In the genomic region with DNA sequence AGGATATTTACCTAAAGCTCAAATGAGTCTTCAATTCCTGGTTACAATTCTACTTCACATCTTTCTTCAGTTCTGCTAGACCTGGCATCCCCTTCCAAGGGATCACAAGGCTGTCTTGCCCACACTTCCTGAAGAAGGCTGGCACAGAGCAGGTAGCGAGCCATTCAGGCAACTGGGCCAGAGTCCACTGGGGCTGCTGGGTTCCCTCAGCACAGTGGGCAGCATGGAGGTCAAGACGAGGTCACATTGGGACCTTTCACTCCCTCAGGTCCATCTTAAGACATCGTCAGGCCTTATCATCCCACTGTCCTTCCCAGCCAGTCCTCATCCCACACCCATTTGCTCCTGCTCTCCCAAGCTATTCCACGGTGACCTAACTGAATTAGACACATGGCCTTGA, we compare ENCODE assay signal across 13 cellular contexts.
DNase-seq lines count a peak whose midpoint lies in the region; ATAC-seq, FAIRE-seq and TF ChIP-seq lines count a peak whose summit lies in the region.
"Had no signal": no experiment of that assay in that cellular context is flagged by ENCODE, and none has a peak within 500 bp of the region (broad histone marks: within the 10 kb centered on the region; RNA-seq: fewer than 3 reads in every experiment).

No MANE protein-coding gene starts in this region.

- TF ChIP-seq EP300 in HepG2 (IDR thresholded peaks at IDR 0.05; ENCODE audit: low read depth in 2 of 2, low read length in 2 of 2) (no peak), HepG2 (CRISPR knock-in tag; IDR thresholded peaks at IDR 0.05; ENCODE audit: borderline replicate concordance) (no peak)

- H3K9ac ChIP-seq in HepG2 (ENCODE audit: insufficient read depth, low read depth, low read length): peak overlapping the region; percentile 61; the same call in 1 of the 2 replicates

- in situ Hi-C loops in HepG2 (cut with HindIII; ENCODE audit: extremely low pct_ligation_motif_present, low pct_unique_long_range_greater_than_20kb): no loop called here

- intact Hi-C loops in HepG2 (cut with micrococcal nuclease; ENCODE audit: unreplicated experiment): no loop called here

- H3K27me3 ChIP-seq in HepG2 (ENCODE audit: control insufficient read depth in 1 of 2, insufficient read depth in 2 of 2, low read length in 2 of 2): no peaks in the 10 kb centered on the region

- peaks cover 66% of the 10 kb centered on the region for H3K36me3 Mint-ChIP-seq in activated T-cell treated with anti-CD3 and anti-CD28 coated beads, Interleukin-2, amount 50 U/mL, for 24 hours (ENCODE audit: low read depth)
- H3K36me3 Mint-ChIP-seq in activated naive CD8-positive, alpha-beta T cell treated with anti-CD3 and anti-CD28 coated beads for 36 hours: peaks cover 73% of the 10 kb centered on the region

- POLR2A ChIA-PET in HepG2 (lab: Yijun Ruan, JAX): interaction anchor here (0.8 to 4.3 kb wide), 6 partner anchors 8 to 210 kb away, joined by 3 to 99 read pairs (median 8); a partner anchor contains a TSS

- no peak overlapping the region for H3K4me3 ChIP-seq in HepG2 (replicated peaks in 1 of 3; ENCODE audit: insufficient read depth in 1 of 3, low read depth in 2 of 3, low read length in 3 of 3)

- H2AFZ ChIP-seq in HepG2 (ENCODE audit: low read length): no peak overlapping the region

- no peak for TF ChIP-seq RAD21 in HepG2 (CRISPR knock-in tag; IDR thresholded peaks at IDR 0.05)

- BruUV-seq in HepG2 (replicated peaks; lab: Mats Ljungman, UMichigan): no TSS peak

- H3K4me3 Mint-ChIP-seq in activated T-cell treated with anti-CD3 and anti-CD28 coated beads, Interleukin-2, amount 50 U/mL, for 24 hours: no peak overlapping the region
- H3K4me3 Mint-ChIP-seq in activated naive CD8-positive, alpha-beta T cell treated with anti-CD3 and anti-CD28 coated beads for 36 hours: no peak overlapping the region
- H3K4me3 Mint-ChIP-seq: type B pancreatic cell had no signal

- no peaks in the 10 kb centered on the region for H3K36me3 ChIP-seq in HepG2 (replicated peaks in 1 of 2; ENCODE audit: control insufficient read depth in 1 of 2, insufficient read depth in 2 of 2, low read length in 2 of 2)

- H3K4me2 ChIP-seq in HepG2 (ENCODE audit: low read depth, low read length): no peak overlapping the region

- peaks cover 91% of the 10 kb centered on the region for H3K4me1 ChIP-seq in HepG2 (ENCODE audit: insufficient read depth, low read length)

- no peak for DNase-seq in activated T-cell treated with anti-CD3 and anti-CD28 coated beads, Interleukin-2, amount 50 U/mL, for 24 hours
- DNase-seq in activated T-cell treated with anti-CD3 and anti-CD28 coated beads, Interleukin-2, amount 50 U/mL, for 1 hour: no peak
- DNase-seq in activated naive CD8-positive, alpha-beta T cell treated with anti-CD3 and anti-CD28 coated beads for 36 hours: no peak
- DNase-seq in HepG2 (ENCODE audit: low spot score) (no peak), NOMO-1 (lab: John Stamatoyannopoulos, UW; ENCODE audit: unreplicated experiment in 2 of 2) (no peak), 8988T (no peak)
- DNase-seq: hippocampal formation; NCI-H2029; stimulated activated CD4-positive, alpha-beta T cell treated with anti-CD3 and anti-CD28 coated beads, Interleukin-4, amount 100 ng/mL, for 1 hour had no signal

- CTCF ChIA-PET in HepG2 (lab: Yijun Ruan, JAX; ENCODE audit: low intra/inter-chr PET ratio, low total read pairs): no interaction called here

- H3K4me1 Mint-ChIP-seq in activated T-cell treated with anti-CD3 and anti-CD28 coated beads, Interleukin-2, amount 50 U/mL, for 24 hours (ENCODE audit: low read depth): peaks cover 67% of the 10 kb centered on the region
- H3K4me1 Mint-ChIP-seq in activated naive CD8-positive, alpha-beta T cell treated with anti-CD3 and anti-CD28 coated beads for 36 hours: peaks cover 51% of the 10 kb centered on the region

- no peaks in the 10 kb centered on the region for H3K79me2 ChIP-seq in HepG2 (ENCODE audit: insufficient read depth, low read length)

- WGBS in HepG2 (ENCODE audit: low lambda C conversion rate): 100% methylated on average over 4 of the region's 4 CpGs

- FAIRE-seq in HepG2 (lab: Jason Lieb, UNC): no peak
- FAIRE-seq: colon had no signal

- H3K9me3 ChIP-seq in HepG2 (ENCODE audit: low read length): no peaks in the 10 kb centered on the region

- H3K27ac Mint-ChIP-seq in activated T-cell treated with anti-CD3 and anti-CD28 coated beads, Interleukin-2, amount 50 U/mL, for 24 hours: peak overlapping the region; percentile 97
- H3K27ac Mint-ChIP-seq in activated naive CD8-positive, alpha-beta T cell treated with anti-CD3 and anti-CD28 coated beads for 36 hours: peak overlapping the region; percentile 95
- H3K27ac Mint-ChIP-seq: type B pancreatic cell had no signal

- peaks cover 2% of the 10 kb centered on the region for H3K9me3 Mint-ChIP-seq in activated T-cell treated with anti-CD3 and anti-CD28 coated beads, Interleukin-2, amount 50 U/mL, for 24 hours
- no peaks in the 10 kb centered on the region for H3K9me3 Mint-ChIP-seq in activated naive CD8-positive, alpha-beta T cell treated with anti-CD3 and anti-CD28 coated beads for 36 hours
- H3K9me3 Mint-ChIP-seq: type B pancreatic cell had no signal

- no peaks in the 10 kb centered on the region for H3K27me3 Mint-ChIP-seq in activated T-cell treated with anti-CD3 and anti-CD28 coated beads, Interleukin-2, amount 50 U/mL, for 24 hours
- H3K27me3 Mint-ChIP-seq in activated naive CD8-positive, alpha-beta T cell treated with anti-CD3 and anti-CD28 coated beads for 36 hours: no peaks in the 10 kb centered on the region
- H3K27me3 Mint-ChIP-seq: type B pancreatic cell had no signal

- H4K20me1 ChIP-seq in HepG2 (ENCODE audit: insufficient read depth, low read length): no peaks in the 10 kb centered on the region

- no peak for TF ChIP-seq CTCF in HepG2 (CRISPR knock-in tag; IDR thresholded peaks at IDR 0.05)

- TF ChIP-seq POLR2A in HepG2 (IDR thresholded peaks at IDR 0.05; ENCODE audit: insufficient read depth in 1 of 2, low read depth in 2 of 2, low read length in 2 of 2): no peak

- peak overlapping the region; percentile 84 for H3K27ac ChIP-seq in HepG2 (ENCODE audit: extremely low read length, insufficient read depth, low read length)
- peak overlapping the region; percentile 21 for H3K27ac ChIP-seq in temporal lobe (ENCODE audit: low read depth, low read length)

- ATAC-seq in HepG2 (no peak), HG03135 (IDR thresholded peaks at IDR 0.05; ENCODE audit: unreplicated experiment) (no peak)

TF ChIP-seq in HepG2, 621 proteins besides CTCF, POLR2A, EP300 and RAD21:
- TF ChIP-seq ZNF747 (CRISPR knock-in tag; IDR thresholded peaks at IDR 0.05; ENCODE audit: borderline replicate concordance) (no peak), AHR (CRISPR knock-in tag; IDR thresholded peaks at IDR 0.05) (no peak), POLR2G (IDR thresholded peaks at IDR 0.05; ENCODE audit: low read depth, low read length) (peak; percentile 41; the same call in 1 of the 2 replicates), HNRNPK (IDR thresholded peaks at IDR 0.05; ENCODE audit: low read depth, low read length, poor library complexity, severe bottlenecking) (no peak), ZNF644 (CRISPR knock-in tag; IDR thresholded peaks at IDR 0.05; ENCODE audit: low read depth) (peak; percentile 35; the same call in 1 of the 2 replicates), FOXA3 (CRISPR knock-in tag; IDR thresholded peaks at IDR 0.05) (0 out of 2 replicates have a peak, but pooled peaks have one; percentile 11), AGO2 (optimal IDR thresholded peaks at IDR 0.05; ENCODE audit: low read depth, low read length) (peak; percentile 21), SP4 (CRISPR knock-in tag; IDR thresholded peaks at IDR 0.05) (0 out of 2 replicates have a peak, but pooled peaks have one; percentile 21)
- TF ChIP-seq, protein P1, sequence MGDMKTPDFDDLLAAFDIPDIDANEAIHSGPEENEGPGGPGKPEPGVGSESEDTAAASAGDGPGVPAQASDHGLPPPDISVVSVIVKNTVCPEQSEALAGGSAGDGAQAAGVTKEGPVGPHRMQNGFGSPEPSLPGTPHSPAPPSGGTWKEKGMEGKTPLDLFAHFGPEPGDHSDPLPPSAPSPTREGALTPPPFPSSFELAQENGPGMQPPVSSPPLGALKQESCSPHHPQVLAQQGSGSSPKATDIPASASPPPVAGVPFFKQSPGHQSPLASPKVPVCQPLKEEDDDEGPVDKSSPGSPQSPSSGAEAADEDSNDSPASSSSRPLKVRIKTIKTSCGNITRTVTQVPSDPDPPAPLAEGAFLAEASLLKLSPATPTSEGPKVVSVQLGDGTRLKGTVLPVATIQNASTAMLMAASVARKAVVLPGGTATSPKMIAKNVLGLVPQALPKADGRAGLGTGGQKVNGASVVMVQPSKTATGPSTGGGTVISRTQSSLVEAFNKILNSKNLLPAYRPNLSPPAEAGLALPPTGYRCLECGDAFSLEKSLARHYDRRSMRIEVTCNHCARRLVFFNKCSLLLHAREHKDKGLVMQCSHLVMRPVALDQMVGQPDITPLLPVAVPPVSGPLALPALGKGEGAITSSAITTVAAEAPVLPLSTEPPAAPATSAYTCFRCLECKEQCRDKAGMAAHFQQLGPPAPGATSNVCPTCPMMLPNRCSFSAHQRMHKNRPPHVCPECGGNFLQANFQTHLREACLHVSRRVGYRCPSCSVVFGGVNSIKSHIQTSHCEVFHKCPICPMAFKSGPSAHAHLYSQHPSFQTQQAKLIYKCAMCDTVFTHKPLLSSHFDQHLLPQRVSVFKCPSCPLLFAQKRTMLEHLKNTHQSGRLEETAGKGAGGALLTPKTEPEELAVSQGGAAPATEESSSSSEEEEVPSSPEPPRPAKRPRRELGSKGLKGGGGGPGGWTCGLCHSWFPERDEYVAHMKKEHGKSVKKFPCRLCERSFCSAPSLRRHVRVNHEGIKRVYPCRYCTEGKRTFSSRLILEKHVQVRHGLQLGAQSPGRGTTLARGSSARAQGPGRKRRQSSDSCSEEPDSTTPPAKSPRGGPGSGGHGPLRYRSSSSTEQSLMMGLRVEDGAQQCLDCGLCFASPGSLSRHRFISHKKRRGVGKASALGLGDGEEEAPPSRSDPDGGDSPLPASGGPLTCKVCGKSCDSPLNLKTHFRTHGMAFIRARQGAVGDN (CRISPR knock-in tag; IDR thresholded peaks at IDR 0.05): peak; percentile 31
